In the genomic region with DNA sequence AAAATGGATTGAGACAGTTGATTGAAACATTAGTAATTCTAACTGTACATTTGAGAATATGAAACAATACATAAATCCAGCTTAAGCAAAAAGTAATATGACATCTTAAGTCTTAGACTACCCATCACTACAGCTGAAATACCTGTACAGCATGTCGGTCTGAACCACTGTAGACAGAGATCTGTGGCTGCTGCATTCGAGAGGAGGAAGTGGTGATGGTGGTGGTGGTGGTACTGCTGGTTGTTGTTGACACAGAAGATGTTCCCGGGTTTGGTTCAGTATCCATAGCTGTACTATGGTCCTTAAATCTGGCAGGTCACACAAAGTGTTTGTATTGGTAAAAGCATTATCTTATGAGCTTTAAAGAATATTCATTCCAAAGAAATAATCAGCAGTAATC, we compare ENCODE assay signal across 10 cellular contexts. TPM values are rescaled to one million over a fixed set of nuclear protein-coding genes. Genes with fewer than 3 reads are reported as not detected.
DNase-seq lines count a peak whose midpoint lies in the region; ATAC-seq and TF ChIP-seq lines count a peak whose summit lies in the region.
"Had no signal": no experiment of that assay in that cellular context is flagged by ENCODE, and none has a peak within 500 bp of the region (broad histone marks: within the 10 kb centered on the region; RNA-seq: fewer than 3 reads in every experiment).

No MANE protein-coding gene starts in this region.

- H3K27me3 ChIP-seq in BLaER1 (no peaks in the 10 kb centered on the region), tibial artery (no peaks in the 10 kb centered on the region)

- no peaks in the 10 kb centered on the region for H3K9me3 Mint-ChIP-seq in natural killer cell

- H3K36me3 ChIP-seq in BLaER1 (peaks cover 52% of the 10 kb centered on the region), tibial artery (peaks cover 36 to 40% (median 38%) of the 10 kb centered on the region in 3 donors)

- peaks cover 9% of the 10 kb centered on the region; the same call in 1 of the 2 replicates for H4K20me1 ChIP-seq in BLaER1

- H3K4me1 Mint-ChIP-seq in natural killer cell: peaks cover 38 to 47% of the 10 kb centered on the region in 2 donors

- intact Hi-C loops in natural killer cell (cut with micrococcal nuclease) (no loop called here), tibial artery (cut with DNase I; ENCODE audit: low total_unique reads) (no loop called here)

- peak; percentile 30 for ATAC-seq in HG02678 (IDR thresholded peaks at IDR 0.05; ENCODE audit: unreplicated experiment)
- peak; percentile 22 to 63 (median 52) for ATAC-seq in natural killer cell
- ATAC-seq in HG02938 (IDR thresholded peaks at IDR 0.05; ENCODE audit: unreplicated experiment): no peak
- no peak for ATAC-seq in GM18519 (IDR thresholded peaks at IDR 0.05; ENCODE audit: low FRiP score, unreplicated experiment)
- ATAC-seq in HG02884 (IDR thresholded peaks at IDR 0.05; ENCODE audit: unreplicated experiment): no peak

- H3K9me3 ChIP-seq in BLaER1: no peaks in the 10 kb centered on the region
- H3K9me3 ChIP-seq in tibial artery: no peaks in the 10 kb centered on the region

- H3K27ac Mint-ChIP-seq in natural killer cell: peak overlapping the region; percentile 81 to 99

- no peaks in the 10 kb centered on the region for H3K27me3 Mint-ChIP-seq in natural killer cell (ENCODE audit: low read depth in 2 of 2)

- no peaks in the 10 kb centered on the region for H3K36me3 Mint-ChIP-seq in natural killer cell

- no peak for TF ChIP-seq CTCF in natural killer cell (IDR thresholded peaks at IDR 0.05)
- TF ChIP-seq CTCF in tibial artery (IDR thresholded peaks at IDR 0.05): no peak

- no peak overlapping the region for H3K4me3 ChIP-seq in BLaER1
- H3K4me3 ChIP-seq in tibial artery: no peak overlapping the region

- peak overlapping the region; percentile 67 for H3K4me3 Mint-ChIP-seq in natural killer cell

- H3K4me1 ChIP-seq in BLaER1 (peaks cover 18% of the 10 kb centered on the region), tibial artery (peaks cover 0 to 57% (median 17%) of the 10 kb centered on the region in 4 donors)

- peak overlapping the region; percentile 94 for H3K4me2 ChIP-seq in BLaER1

- peak; percentile 27 for DNase-seq in activated CD8-positive, alpha-beta memory T cell treated with anti-CD3 and anti-CD28 coated beads, Interleukin-2, amount 50 U/mL, for 4 hours
- DNase-seq in natural killer cell: peak; percentile 30
- DNase-seq in tibial artery: no peak
- DNase-seq: kidney glomerular epithelial cell, NCI-H446 treated with DMSO at 0.1 percent for 48 hours had no signal

- H3K9ac ChIP-seq in BLaER1: no peak overlapping the region

- H3K27ac ChIP-seq in BLaER1: no peak overlapping the region
- no peak overlapping the region for H3K27ac ChIP-seq in tibial artery

RNA-seq across cellular contexts. Expression of a gene that starts 2.9 kb away (rescaled TPM):
- 100 to 1,000 TPM; 121 to 130 (median 125) TPM for total RNA-seq in natural killer cell

RNA-seq across cellular contexts. Expression of a gene that starts 43.6 kb away (rescaled TPM):
- 10 to 100 TPM in 2 of 3 donors, 1 to 10 TPM in 1; 8.4 to 14.4 (median 11.1) TPM for total RNA-seq in natural killer cell

Comparison
In these comparisons a context has a peak if more than half of its experiments do, and no peak if none do; other contexts are left out.
1. ATAC-seq: peak in HG02678 (single experiment) and natural killer cell (3 of 3); none in HG02938 (single experiment), GM18519 (single experiment) and HG02884 (single experiment).
2. DNase-seq: peak in activated CD8-positive, alpha-beta memory T cell treated with anti-CD3 and anti-CD28 coated beads, Interleukin-2, amount 50 U/mL, for 4 hours (single experiment) and natural killer cell (single experiment); none in tibial artery (0 of 2).